In genomic region chr16:8751481-8752311, GRCh38 we compare ENCODE assay signal across 10 cellular contexts. TPM values are rescaled to one million over a fixed set of nuclear protein-coding genes. Genes with fewer than 3 reads are reported as not detected.
DNase-seq lines count a peak whose midpoint lies in the region; ATAC-seq and TF ChIP-seq lines count a peak whose summit lies in the region.
"Had no signal": no experiment of that assay in that cellular context is flagged by ENCODE, and none has a peak within 500 bp of the region (broad histone marks: within the 10 kb centered on the region; RNA-seq: fewer than 3 reads in every experiment).

No MANE protein-coding gene starts in this region.

- no peaks in the 10 kb centered on the region for H3K27me3 Mint-ChIP-seq in GM23338 (ENCODE audit: insufficient read depth, low read depth, poor library complexity)
- H3K27me3 Mint-ChIP-seq: activated CD4-positive, alpha-beta memory T cell treated with anti-CD3 and anti-CD28 coated beads for 36 hours had no signal

- H3K4me1 ChIP-seq in GM23338 (ENCODE audit: insufficient read depth) (no peaks in the 10 kb centered on the region), SJCRH30 (peaks cover 17% of the 10 kb centered on the region)

- ATAC-seq in GM23338 = no peak
- ATAC-seq in HG02798 (IDR thresholded peaks at IDR 0.05; ENCODE audit: poor library complexity, unreplicated experiment) = no peak
- no peak for ATAC-seq in left colon

- H3K36me3 ChIP-seq in GM23338 (ENCODE audit: insufficient read depth) = no peaks in the 10 kb centered on the region
- H3K36me3 ChIP-seq in SJCRH30 = peaks cover 24% of the 10 kb centered on the region

- intact Hi-C loops in left colon (cut with DNase I, micrococcal nuclease) = no loop called here

- H3K9me3 ChIP-seq in SJCRH30 (replicated peaks) = no peaks in the 10 kb centered on the region

- H3K36me3 Mint-ChIP-seq in GM23338 (ENCODE audit: low read depth) = no peaks in the 10 kb centered on the region

- H3K4me3 Mint-ChIP-seq in GM23338 = no peak overlapping the region
- H3K4me3 Mint-ChIP-seq: activated CD4-positive, alpha-beta memory T cell treated with anti-CD3 and anti-CD28 coated beads for 36 hours had no signal

- peak; percentile 32 for DNase-seq in GM23338 (ENCODE audit: low spot score)
- DNase-seq in SJCRH30 = peak; percentile 71 to 72
- peak; percentile 70 for DNase-seq in fibroblast of the aortic adventitia (ENCODE audit: low read depth)
- DNase-seq in retinal pigment epithelial cell (ENCODE audit: low read depth) = peak; percentile 20
- DNase-seq in NCI-H524 (lab: John Stamatoyannopoulos, UW) = no peak
- DNase-seq in left colon = no peak
- DNase-seq: activated CD4-positive, alpha-beta memory T cell treated with anti-CD3 and anti-CD28 coated beads for 36 hours; NCI-H1436 treated with DMSO at 0.1 percent for 48 hours; SHP77 had no signal

- no peak overlapping the region for H3K4me2 ChIP-seq in GM23338

- H3K4me3 ChIP-seq in GM23338 (no peak overlapping the region), SJCRH30 (no peak overlapping the region), fibroblast of the aortic adventitia (ENCODE audit: low read depth, low read length) (no peak overlapping the region), retinal pigment epithelial cell (ENCODE audit: low read length) (no peak overlapping the region)

- H3K27me3 ChIP-seq in GM23338 (ENCODE audit: insufficient read depth) = no peaks in the 10 kb centered on the region
- H3K27me3 ChIP-seq in SJCRH30 = no peaks in the 10 kb centered on the region

- H3K9me2 ChIP-seq in GM23338 (ENCODE audit: insufficient read depth) = no peaks in the 10 kb centered on the region

- no peaks in the 10 kb centered on the region for H3K79me2 ChIP-seq in GM23338 (replicated peaks; ENCODE audit: insufficient read depth)

- H4K20me1 ChIP-seq in GM23338 (replicated peaks; ENCODE audit: insufficient read depth) = no peaks in the 10 kb centered on the region

- H3F3A ChIP-seq in GM23338 (replicated peaks; ENCODE audit: low read depth) = no peaks in the 10 kb centered on the region

- TF ChIP-seq CTCF in GM23338 (conservative IDR thresholded peaks at IDR 0.05; ENCODE audit: low read depth in 2 of 2) (no peak), fibroblast of the aortic adventitia (IDR thresholded peaks at IDR 0.05; ENCODE audit: insufficient read depth, low read length) (no peak), retinal pigment epithelial cell (conservative IDR thresholded peaks at IDR 0.05; ENCODE audit: low read depth, low read length) (no peak)

- no peak overlapping the region for H3K27ac ChIP-seq in GM23338 (ENCODE audit: low read depth)
- peak overlapping the region; percentile 81 for H3K27ac ChIP-seq in SJCRH30

- H3K9me3 Mint-ChIP-seq in GM23338 = no peaks in the 10 kb centered on the region
- H3K9me3 Mint-ChIP-seq: activated CD4-positive, alpha-beta memory T cell treated with anti-CD3 and anti-CD28 coated beads for 36 hours had no signal

- H3K4me1 Mint-ChIP-seq in GM23338 = no peaks in the 10 kb centered on the region

- H3K27ac Mint-ChIP-seq in GM23338 = no peak overlapping the region
- H3K27ac Mint-ChIP-seq: activated CD4-positive, alpha-beta memory T cell treated with anti-CD3 and anti-CD28 coated beads for 36 hours had no signal

- no peak overlapping the region for H2AFZ ChIP-seq in GM23338

TF ChIP-seq in GM23338, 12 proteins besides CTCF, POLR2A, EP300 and RAD21:
- no peak for TF ChIP-seq ETS1 (IDR thresholded peaks at IDR 0.05)
- no peak for TF ChIP-seq ZNF114 (CRISPR knock-in tag; IDR thresholded peaks at IDR 0.05)
- TF ChIP-seq EZH2phosphoT487 (IDR thresholded peaks at IDR 0.05; ENCODE audit: unreplicated experiment) = no peak
- no peak for TF ChIP-seq ZNF331 (CRISPR knock-in tag; IDR thresholded peaks at IDR 0.05; ENCODE audit: low read depth)
- no peak for TF ChIP-seq POLR2AphosphoS5 (IDR thresholded peaks at IDR 0.05; ENCODE audit: low read depth)
- TF ChIP-seq ZNF462 (CRISPR knock-in tag; IDR thresholded peaks at IDR 0.05) = no peak
- no peak for TF ChIP-seq CREB1 (CRISPR knock-in tag; IDR thresholded peaks at IDR 0.05; ENCODE audit: low read depth)
- no peak for TF ChIP-seq JUNB (IDR thresholded peaks at IDR 0.05; ENCODE audit: unreplicated experiment)
- no peak for TF ChIP-seq NANOG (IDR thresholded peaks at IDR 0.05; ENCODE audit: borderline replicate concordance)
- no peak for TF ChIP-seq EZH2 (IDR thresholded peaks at IDR 0.05; ENCODE audit: low read depth, unreplicated experiment)

RNA-seq across cellular contexts. Expression of gene TMEM186, which starts 45.7 kb away (rescaled TPM):
- total RNA-seq in GM23338 (2014; rRNA removed; shearing (Covaris generic)) = 8.3 and 11.2 TPM in 2 replicates
- polyA plus RNA-seq in GM23338 (2016; fragmentation: Nextera tagmentation; extraction: Ambion mirVana) = 11.7 and 14.8 TPM in 2 replicates
- 4.1 and 5.1 TPM in 2 replicates for total RNA-seq in SJCRH30 (2014; rRNA removed; shearing (Covaris generic))
- total RNA-seq in fibroblast of the aortic adventitia (ENCODE audit: low replicate concordance) = 3.6 and 4.7 TPM in 2 replicates
- total RNA-seq in left colon = 10 to 100 TPM; 12.1 to 14.3 TPM

RNA-seq across cellular contexts. Expression of gene PMM2, which starts 45.9 kb away (rescaled TPM):
- total RNA-seq in GM23338 (2014; rRNA removed; shearing (Covaris generic)) = 38.2 and 45.1 TPM in 2 replicates
- polyA plus RNA-seq in GM23338 (2016; fragmentation: Nextera tagmentation; extraction: Ambion mirVana) = 60.4 and 64.0 TPM in 2 replicates
- total RNA-seq in SJCRH30 (2014; rRNA removed; shearing (Covaris generic)) = 31.1 and 40.3 TPM in 2 replicates
- 34.7 and 55.8 TPM in 2 replicates for total RNA-seq in fibroblast of the aortic adventitia (ENCODE audit: low replicate concordance)
- total RNA-seq in left colon = 10 to 100 TPM; 55.1 to 92.4 TPM

Comparison
In these comparisons a context has a peak if more than half of its experiments do, and no peak if none do; other contexts are left out.
1. DNase-seq: peak in GM23338 (single experiment), SJCRH30 (2 of 2), fibroblast of the aortic adventitia (single experiment) and retinal pigment epithelial cell (single experiment); none in NCI-H524 (0 of 2) and left colon (0 of 2).